ENCODE assay signal across 17 cellular contexts in the genomic region with DNA sequence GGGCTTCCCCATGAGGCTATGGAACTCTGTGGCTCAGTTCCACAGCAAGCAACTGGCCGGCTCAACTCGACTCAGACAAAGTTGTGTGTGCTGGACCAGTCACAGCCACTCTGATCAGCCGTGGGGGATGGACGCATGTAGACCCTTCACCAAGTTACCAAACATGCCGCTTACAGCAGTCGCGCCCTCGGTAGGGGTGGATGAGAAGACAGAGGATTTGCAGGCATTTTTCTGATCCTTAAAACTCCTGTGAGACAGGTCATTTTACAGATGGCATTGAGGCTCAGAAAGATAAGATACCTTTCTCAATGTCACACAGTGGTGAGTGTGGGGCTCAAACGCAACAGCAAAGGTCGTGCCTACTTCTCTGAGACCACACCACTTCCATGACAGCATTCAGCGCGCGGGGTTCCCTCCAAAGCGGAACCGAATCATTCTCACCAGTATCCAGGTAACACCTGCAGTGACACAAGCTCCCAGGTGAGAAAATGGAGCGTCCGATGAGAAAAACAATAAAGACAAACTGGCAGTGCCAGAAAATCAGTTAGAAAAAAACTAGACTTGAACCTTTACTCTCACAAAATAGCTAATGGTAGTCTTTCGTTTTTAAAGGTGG.
DNase-seq lines count a peak whose midpoint lies in the region; ATAC-seq and TF ChIP-seq lines count a peak whose summit lies in the region.
"Had no signal": no experiment of that assay in that cellular context is flagged by ENCODE, and none has a peak within 500 bp of the region (broad histone marks: within the 10 kb centered on the region; RNA-seq: fewer than 3 reads in every experiment).

No MANE protein-coding gene starts in this region.

- no peak overlapping the region for H3K27ac ChIP-seq in osteoblast (ENCODE audit: low read depth, low read length)
- H3K27ac ChIP-seq: BLaER1 treated with 17β-estradiol and CSF1 and Interleukin-3, amounts not matched to agents 10 nM and 100 nM; colonic mucosa; PC-9; psoas muscle; sigmoid colon; vagina had no signal

- no peak overlapping the region for H3K4me2 ChIP-seq in osteoblast (ENCODE audit: insufficient read depth, low read length)

- no peak overlapping the region for H2AFZ ChIP-seq in osteoblast (ENCODE audit: low read length)
- H2AFZ ChIP-seq: PC-9 had no signal

- 0 out of 2 replicates have a peak, but pooled peaks have one; percentile 1 for TF ChIP-seq EP300 in Ishikawa (IDR thresholded peaks at IDR 0.05; ENCODE audit: borderline replicate concordance)

- H3K79me2 ChIP-seq in osteoblast (ENCODE audit: insufficient read depth, low read length): no peaks in the 10 kb centered on the region

- peaks cover 14% of the 10 kb centered on the region for H3K4me1 ChIP-seq in osteoblast (ENCODE audit: insufficient read depth, low read length)
- H3K4me1 ChIP-seq: colonic mucosa, psoas muscle had no signal

- H3K4me3 ChIP-seq in osteoblast (ENCODE audit: insufficient read depth, low read length): no peak overlapping the region
- H3K4me3 ChIP-seq: BLaER1 treated with 17β-estradiol and CSF1 and Interleukin-3, amounts not matched to agents 10 nM and 100 nM; colonic mucosa; K562; PC-9; psoas muscle; sigmoid colon; stomach; vagina had no signal

- TF ChIP-seq CTCF in osteoblast (IDR thresholded peaks at IDR 0.05; ENCODE audit: extremely low read depth, low read depth, low read length): no peak

- H3K27me3 ChIP-seq in osteoblast (ENCODE audit: insufficient read depth, low read length): no peaks in the 10 kb centered on the region
- H3K27me3 ChIP-seq: BLaER1 treated with 17β-estradiol and CSF1 and Interleukin-3, amounts not matched to agents 10 nM and 100 nM; colonic mucosa; neutrophil; sigmoid colon; stomach; vagina had no signal

- H4K20me1 ChIP-seq in osteoblast (ENCODE audit: insufficient read depth, low read length): no peaks in the 10 kb centered on the region
- H4K20me1 ChIP-seq: BLaER1 treated with 17β-estradiol and CSF1 and Interleukin-3, amounts not matched to agents 10 nM and 100 nM had no signal

- no peak for TF ChIP-seq RAD21 in Ishikawa (IDR thresholded peaks at IDR 0.05; ENCODE audit: low read depth)

- ATAC-seq in GM21360 (IDR thresholded peaks at IDR 0.05; ENCODE audit: unreplicated experiment): no peak
- ATAC-seq in HG02840 (IDR thresholded peaks at IDR 0.05; ENCODE audit: low FRiP score, unreplicated experiment): no peak

- H3K9me3 ChIP-seq in osteoblast (ENCODE audit: low read depth, low read length): no peaks in the 10 kb centered on the region
- H3K9me3 ChIP-seq: BLaER1 treated with 17β-estradiol and CSF1 and Interleukin-3, amounts not matched to agents 10 nM and 100 nM; colonic mucosa; neutrophil; psoas muscle; sigmoid colon; stomach; vagina had no signal

- H3K36me3 ChIP-seq in osteoblast (ENCODE audit: insufficient read depth, low read length): no peaks in the 10 kb centered on the region
- H3K36me3 ChIP-seq: BLaER1 treated with 17β-estradiol and CSF1 and Interleukin-3, amounts not matched to agents 10 nM and 100 nM; colonic mucosa; neutrophil; sigmoid colon; stomach; vagina had no signal

- DNase-seq in DMS53 (lab: John Stamatoyannopoulos, UW): peak; percentile 75
- DNase-seq in cerebellum (ENCODE audit: low spot score): peak; percentile 11
- DNase-seq in osteoblast (ENCODE audit: insufficient read length, low spot score, missing footprints): peak; percentile 64
- no peak for DNase-seq in NCI-H2029 treated with DMSO at 0.1 percent for 48 hours (lab: John Stamatoyannopoulos, UW)
- DNase-seq: NCI-H510A had no signal

TF ChIP-seq in Ishikawa, 13 proteins besides CTCF, POLR2A, EP300 and RAD21:
- no peak for TF ChIP-seq CREB1 (IDR thresholded peaks at IDR 0.05; ENCODE audit: low read depth)
- TF ChIP-seq TAF1 (IDR thresholded peaks at IDR 0.05; ENCODE audit: low read depth): no peak
- TF ChIP-seq, protein P1, sequence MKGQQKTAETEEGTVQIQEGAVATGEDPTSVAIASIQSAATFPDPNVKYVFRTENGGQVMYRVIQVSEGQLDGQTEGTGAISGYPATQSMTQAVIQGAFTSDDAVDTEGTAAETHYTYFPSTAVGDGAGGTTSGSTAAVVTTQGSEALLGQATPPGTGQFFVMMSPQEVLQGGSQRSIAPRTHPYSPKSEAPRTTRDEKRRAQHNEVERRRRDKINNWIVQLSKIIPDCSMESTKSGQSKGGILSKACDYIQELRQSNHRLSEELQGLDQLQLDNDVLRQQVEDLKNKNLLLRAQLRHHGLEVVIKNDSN (IDR thresholded peaks at IDR 0.05): no peak
- TF ChIP-seq CEBPB (IDR thresholded peaks at IDR 0.05): no peak
- no peak for TF ChIP-seq NFIC (IDR thresholded peaks at IDR 0.05)
- no peak for TF ChIP-seq FOXM1 (IDR thresholded peaks at IDR 0.05; ENCODE audit: borderline replicate concordance, low read depth)
- TF ChIP-seq TEAD4 (IDR thresholded peaks at IDR 0.05): no peak
- TF ChIP-seq, protein P2, sequence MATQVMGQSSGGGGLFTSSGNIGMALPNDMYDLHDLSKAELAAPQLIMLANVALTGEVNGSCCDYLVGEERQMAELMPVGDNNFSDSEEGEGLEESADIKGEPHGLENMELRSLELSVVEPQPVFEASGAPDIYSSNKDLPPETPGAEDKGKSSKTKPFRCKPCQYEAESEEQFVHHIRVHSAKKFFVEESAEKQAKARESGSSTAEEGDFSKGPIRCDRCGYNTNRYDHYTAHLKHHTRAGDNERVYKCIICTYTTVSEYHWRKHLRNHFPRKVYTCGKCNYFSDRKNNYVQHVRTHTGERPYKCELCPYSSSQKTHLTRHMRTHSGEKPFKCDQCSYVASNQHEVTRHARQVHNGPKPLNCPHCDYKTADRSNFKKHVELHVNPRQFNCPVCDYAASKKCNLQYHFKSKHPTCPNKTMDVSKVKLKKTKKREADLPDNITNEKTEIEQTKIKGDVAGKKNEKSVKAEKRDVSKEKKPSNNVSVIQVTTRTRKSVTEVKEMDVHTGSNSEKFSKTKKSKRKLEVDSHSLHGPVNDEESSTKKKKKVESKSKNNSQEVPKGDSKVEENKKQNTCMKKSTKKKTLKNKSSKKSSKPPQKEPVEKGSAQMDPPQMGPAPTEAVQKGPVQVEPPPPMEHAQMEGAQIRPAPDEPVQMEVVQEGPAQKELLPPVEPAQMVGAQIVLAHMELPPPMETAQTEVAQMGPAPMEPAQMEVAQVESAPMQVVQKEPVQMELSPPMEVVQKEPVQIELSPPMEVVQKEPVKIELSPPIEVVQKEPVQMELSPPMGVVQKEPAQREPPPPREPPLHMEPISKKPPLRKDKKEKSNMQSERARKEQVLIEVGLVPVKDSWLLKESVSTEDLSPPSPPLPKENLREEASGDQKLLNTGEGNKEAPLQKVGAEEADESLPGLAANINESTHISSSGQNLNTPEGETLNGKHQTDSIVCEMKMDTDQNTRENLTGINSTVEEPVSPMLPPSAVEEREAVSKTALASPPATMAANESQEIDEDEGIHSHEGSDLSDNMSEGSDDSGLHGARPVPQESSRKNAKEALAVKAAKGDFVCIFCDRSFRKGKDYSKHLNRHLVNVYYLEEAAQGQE (IDR thresholded peaks at IDR 0.05; ENCODE audit: low read depth): no peak
- TF ChIP-seq TCF12 (IDR thresholded peaks at IDR 0.05; ENCODE audit: low read depth): no peak
- TF ChIP-seq YY1 (IDR thresholded peaks at IDR 0.05; ENCODE audit: low read depth): no peak
- TF ChIP-seq ZBTB7A (IDR thresholded peaks at IDR 0.05; ENCODE audit: low read depth): no peak
- TF ChIP-seq, protein P3, sequence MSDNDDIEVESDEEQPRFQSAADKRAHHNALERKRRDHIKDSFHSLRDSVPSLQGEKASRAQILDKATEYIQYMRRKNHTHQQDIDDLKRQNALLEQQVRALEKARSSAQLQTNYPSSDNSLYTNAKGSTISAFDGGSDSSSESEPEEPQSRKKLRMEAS (IDR thresholded peaks at IDR 0.05): no peak
- no peak for TF ChIP-seq EGR1 (IDR thresholded peaks at IDR 0.05)
